ENCODE assay signal across 13 cellular contexts in the genomic region with DNA sequence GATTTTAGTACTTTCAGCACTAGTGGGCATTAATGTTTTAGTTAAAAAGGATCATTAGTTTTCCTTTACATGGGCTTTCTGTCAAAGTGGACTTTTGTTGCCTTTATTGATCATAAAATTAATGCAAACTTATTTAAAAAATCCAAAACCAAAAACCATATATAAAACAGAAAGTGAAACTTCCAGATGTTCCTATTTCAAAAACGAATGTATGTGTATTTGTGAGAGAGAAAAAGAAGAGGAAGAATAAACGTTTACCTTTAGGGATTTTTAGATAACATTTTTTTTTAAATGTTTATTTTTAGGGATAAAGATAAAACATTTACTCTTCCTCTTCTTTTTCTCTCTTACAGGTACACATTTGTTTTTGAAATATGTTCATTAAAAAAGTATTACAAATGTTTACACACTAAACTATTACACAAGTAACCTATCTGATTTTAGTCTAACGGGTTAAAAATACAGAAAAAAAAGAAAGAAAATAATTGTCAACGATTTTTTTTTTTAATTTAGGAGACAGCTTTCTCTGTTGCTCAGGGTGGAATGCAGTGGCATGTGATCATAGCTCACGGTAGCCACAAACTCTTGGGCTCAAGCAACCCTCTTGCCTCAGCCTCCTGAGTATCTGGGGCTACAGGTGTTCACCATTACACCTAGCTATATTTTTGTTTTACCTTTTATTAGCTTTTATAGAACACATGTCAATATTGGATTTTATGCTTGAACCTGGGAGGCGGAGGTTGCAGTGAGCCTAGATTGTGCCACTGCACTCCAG. TPM values are rescaled to one million over a fixed set of nuclear protein-coding genes. Genes with fewer than 3 reads are reported as not detected.
DNase-seq lines count a peak whose midpoint lies in the region; ATAC-seq and TF ChIP-seq lines count a peak whose summit lies in the region.
"Had no signal": no experiment of that assay in that cellular context is flagged by ENCODE, and none has a peak within 500 bp of the region (broad histone marks: within the 10 kb centered on the region; RNA-seq: fewer than 3 reads in every experiment).

No MANE protein-coding gene starts in this region.

- no peaks in the 10 kb centered on the region for H3K9me3 ChIP-seq in upper lobe of right lung

- H3K36me3 Mint-ChIP-seq in activated naive CD4-positive, alpha-beta T cell treated with anti-CD3 and anti-CD28 coated beads, Interleukin-2, amount 50 U/mL, for 24 hours, result peaks cover 17% of the 10 kb centered on the region
- H3K36me3 Mint-ChIP-seq in immature natural killer cell, result peaks cover 7 to 21% (median 19%) of the 10 kb centered on the region in 3 donors

- H3K27me3 Mint-ChIP-seq in activated naive CD4-positive, alpha-beta T cell treated with anti-CD3 and anti-CD28 coated beads, Interleukin-2, amount 50 U/mL, for 24 hours, result no peaks in the 10 kb centered on the region
- no peaks in the 10 kb centered on the region for H3K27me3 Mint-ChIP-seq in immature natural killer cell (ENCODE audit: low read depth in 3 of 3)

- peaks cover 19% of the 10 kb centered on the region for H3K4me1 Mint-ChIP-seq in activated naive CD4-positive, alpha-beta T cell treated with anti-CD3 and anti-CD28 coated beads, Interleukin-2, amount 50 U/mL, for 24 hours
- peaks cover 9 to 19% of the 10 kb centered on the region in 2 donors for H3K4me1 Mint-ChIP-seq in immature natural killer cell

- peak overlapping the region; percentile 12 for H3K4me3 ChIP-seq in upper lobe of right lung

- H3K27ac ChIP-seq in upper lobe of right lung, result no peak overlapping the region

- intact Hi-C loops in upper lobe of right lung (cut with DNase I), result no loop called here

- no peaks in the 10 kb centered on the region for H3K9me3 Mint-ChIP-seq in activated naive CD4-positive, alpha-beta T cell treated with anti-CD3 and anti-CD28 coated beads, Interleukin-2, amount 50 U/mL, for 24 hours
- H3K9me3 Mint-ChIP-seq in immature natural killer cell, result no peaks in the 10 kb centered on the region
- H3K9me3 Mint-ChIP-seq: nephron progenitor cell had no signal

- peak overlapping the region; percentile 77 for H3K27ac Mint-ChIP-seq in activated naive CD4-positive, alpha-beta T cell treated with anti-CD3 and anti-CD28 coated beads, Interleukin-2, amount 50 U/mL, for 24 hours
- peak overlapping the region; percentile 12 to 88 (median 78) for H3K27ac Mint-ChIP-seq in immature natural killer cell
- H3K27ac Mint-ChIP-seq: nephron progenitor cell had no signal

- peak overlapping the region; percentile 70 for H3K4me3 Mint-ChIP-seq in activated naive CD4-positive, alpha-beta T cell treated with anti-CD3 and anti-CD28 coated beads, Interleukin-2, amount 50 U/mL, for 24 hours
- peak overlapping the region; percentile 70 to 83 (median 81) for H3K4me3 Mint-ChIP-seq in immature natural killer cell
- H3K4me3 Mint-ChIP-seq: nephron progenitor cell had no signal

- ATAC-seq in upper lobe of right lung, result no peak
- ATAC-seq in GM19455 (IDR thresholded peaks at IDR 0.05; ENCODE audit: unreplicated experiment), result no peak
- no peak for ATAC-seq in HG03095 (IDR thresholded peaks at IDR 0.05; ENCODE audit: unreplicated experiment)

- H3K4me1 ChIP-seq in upper lobe of right lung, result peaks cover 11% of the 10 kb centered on the region

- peaks cover 55% of the 10 kb centered on the region for H3K36me3 ChIP-seq in upper lobe of right lung

- H3K27me3 ChIP-seq in upper lobe of right lung, result no peaks in the 10 kb centered on the region

- no peak for TF ChIP-seq CTCF in upper lobe of right lung (IDR thresholded peaks at IDR 0.05)

- DNase-seq in activated naive CD4-positive, alpha-beta T cell treated with Interleukin-2 at 50 U/mL for 16 hours, result no peak
- DNase-seq in RPMI8226 (peak; percentile 9), immature natural killer cell (peak; percentile 13 to 27 (median 20)), upper lobe of right lung (no peak), SKM-1 treated with dmso at 0.1 percent for 144 hours (lab: John Stamatoyannopoulos, UW; ENCODE audit: unreplicated experiment) (no peak)
- DNase-seq: NCI-H1092 treated with DMSO at 0.1 percent for 48 hours; NCI-H510A treated with DMSO at 0.1 percent for 48 hours; nephron progenitor cell; SHP77 treated with DMSO at 0.1 percent for 48 hours; stimulated activated CD8-positive, alpha-beta memory T cell treated with anti-CD3 and anti-CD28 coated beads, Interleukin-4, amount 100 ng/mL, for 48 hours had no signal

RNA-seq across cellular contexts. Expression of a gene that starts 16.8 kb away (rescaled TPM):
- 1 to 10 TPM; 4.9 to 6.7 (median 4.9) TPM for polyA plus RNA-seq in immature natural killer cell
- total RNA-seq in upper lobe of right lung, result 13.2 TPM

Comparison
In these comparisons a context has a peak if more than half of its experiments do, and no peak if none do; other contexts are left out.
1. DNase-seq: peak in RPMI8226 (single experiment) and immature natural killer cell (3 of 3); none in activated naive CD4-positive, alpha-beta T cell treated with Interleukin-2 at 50 U/mL for 16 hours (single experiment), upper lobe of right lung (single experiment) and SKM-1 treated with dmso at 0.1 percent for 144 hours (single experiment).